Comparison of ENCODE assay signal across 10 cellular contexts in genomic region chr2:24015562-24016375, GRCh38. TPM values are rescaled to one million over a fixed set of nuclear protein-coding genes. Genes with fewer than 3 reads are reported as not detected.
DNase-seq lines count a peak whose midpoint lies in the region; ATAC-seq and TF ChIP-seq lines count a peak whose summit lies in the region.
"Had no signal": no experiment of that assay in that cellular context is flagged by ENCODE, and none has a peak within 500 bp of the region (broad histone marks: within the 10 kb centered on the region; RNA-seq: fewer than 3 reads in every experiment).

No MANE protein-coding gene starts in this region.

- H2AFZ ChIP-seq in smooth muscle cell (ENCODE audit: low read depth), result no peak overlapping the region

- H3K9ac ChIP-seq in smooth muscle cell (ENCODE audit: low read depth), result no peak overlapping the region

- peak overlapping the region; percentile 93 for H3K27ac ChIP-seq in RWPE2 (ENCODE audit: poor library complexity, severe bottlenecking)
- H3K27ac ChIP-seq in smooth muscle cell (ENCODE audit: low read depth), result peak overlapping the region; percentile 7
- H3K27ac ChIP-seq: colonic mucosa had no signal

- H3K4me1 ChIP-seq in RWPE2 (ENCODE audit: insufficient read depth, poor library complexity, severe bottlenecking) (peaks cover 22% of the 10 kb centered on the region), smooth muscle cell (ENCODE audit: low read depth) (no peaks in the 10 kb centered on the region)
- H3K4me1 ChIP-seq: BE2C, colonic mucosa had no signal

- no peaks in the 10 kb centered on the region for H3K79me2 ChIP-seq in smooth muscle cell (ENCODE audit: low read depth)

- no peak overlapping the region for H3K4me3 ChIP-seq in RWPE2 (ENCODE audit: severe bottlenecking)
- no peak overlapping the region for H3K4me3 ChIP-seq in smooth muscle cell
- H3K4me3 ChIP-seq: colonic mucosa had no signal

- no peak overlapping the region for H3K4me2 ChIP-seq in smooth muscle cell

- no peak for TF ChIP-seq CTCF in RWPE2 (IDR thresholded peaks at IDR 0.05; ENCODE audit: poor library complexity, severe bottlenecking)
- no peak for TF ChIP-seq CTCF in smooth muscle cell (IDR thresholded peaks at IDR 0.05; ENCODE audit: borderline replicate concordance, insufficient read depth, poor library complexity, severe bottlenecking)

- peak; percentile 9 for DNase-seq in NCI-H345 (lab: John Stamatoyannopoulos, UW)
- DNase-seq in NCI-H345 treated with DMSO at 0.1 percent for 48 hours (lab: John Stamatoyannopoulos, UW; ENCODE audit: unreplicated experiment), result no peak
- DNase-seq in RWPE2 (ENCODE audit: low spot score), result peak; percentile 78
- DNase-seq in fibroblast of peridontal ligament (ENCODE audit: extremely low read depth), result peak; percentile 37
- no peak for DNase-seq in smooth muscle cell (lab: John Stamatoyannopoulos, UW; ENCODE audit: unreplicated experiment)
- DNase-seq in foreskin melanocyte, result no peak
- no peak for DNase-seq in posterior vena cava (ENCODE audit: low spot score)
- no peak for DNase-seq in amniotic stem cell (lab: John Stamatoyannopoulos, UW)
- DNase-seq: BE2C, colonic mucosa had no signal

- ATAC-seq in RWPE2 (ENCODE audit: low read depth), result peak; percentile 96

- no peaks in the 10 kb centered on the region for H3F3A ChIP-seq in smooth muscle cell (ENCODE audit: low read depth)

- H3K27me3 ChIP-seq in RWPE2 (ENCODE audit: insufficient read depth, poor library complexity, severe bottlenecking) (no peaks in the 10 kb centered on the region), smooth muscle cell (ENCODE audit: low read depth) (peaks cover 11% of the 10 kb centered on the region)
- H3K27me3 ChIP-seq: BE2C had no signal

- no peaks in the 10 kb centered on the region for H3K9me3 ChIP-seq in RWPE2 (ENCODE audit: severe bottlenecking)
- no peaks in the 10 kb centered on the region for H3K9me3 ChIP-seq in smooth muscle cell (replicated peaks; ENCODE audit: low read depth)
- H3K9me3 ChIP-seq: BE2C, colonic mucosa had no signal

- WGBS in smooth muscle cell (ENCODE audit: low lambda C conversion rate), result 64% methylated on average over 11 of the region's 11 CpGs

- intact Hi-C loops in posterior vena cava (cut with DNase I), result no loop called here

- no peaks in the 10 kb centered on the region for H4K20me1 ChIP-seq in smooth muscle cell (ENCODE audit: low read depth)

- H3K36me3 ChIP-seq in RWPE2 (ENCODE audit: low read depth) (no peaks in the 10 kb centered on the region), smooth muscle cell (ENCODE audit: low read depth) (no peaks in the 10 kb centered on the region)
- H3K36me3 ChIP-seq: BE2C, colonic mucosa had no signal

RNA-seq across cellular contexts. Expression of gene MFSD2B, which starts 5.9 kb away (rescaled TPM):
- total RNA-seq in smooth muscle cell (0.04 TPM in 1 of 2 replicates, not detected in the other), posterior vena cava (not detected)
- polyA plus RNA-seq in smooth muscle cell, result 0.54 and 1.7 TPM in 2 replicates

RNA-seq across cellular contexts. Expression of gene WDCP, which starts 31.4 kb away (rescaled TPM):
- total RNA-seq in smooth muscle cell (7.7 and 9.1 TPM in 2 replicates), posterior vena cava (1 to 10 TPM; 5.6 to 5.7 TPM)
- 2.5 and 3.1 TPM in 2 replicates for polyA plus RNA-seq in smooth muscle cell

RNA-seq across cellular contexts. Expression of gene FKBP1B, which starts 33.8 kb away (rescaled TPM):
- total RNA-seq in smooth muscle cell (17.2 and 17.5 TPM in 2 replicates), posterior vena cava (1 to 10 TPM; 3.9 to 5.9 TPM)
- 26.3 and 29.8 TPM in 2 replicates for polyA plus RNA-seq in smooth muscle cell

Comparison
In these comparisons a context has a peak if more than half of its experiments do, and no peak if none do; other contexts are left out.
1. DNase-seq: peak in NCI-H345 (single experiment), RWPE2 (single experiment) and fibroblast of peridontal ligament (single experiment); none in NCI-H345 treated with DMSO at 0.1 percent for 48 hours (single experiment), smooth muscle cell (single experiment), foreskin melanocyte (single experiment), posterior vena cava (single experiment) and amniotic stem cell (single experiment).